In genomic region chr22:30005213-30005857, GRCh38 we compare ENCODE assay signal across 8 cellular contexts.
DNase-seq lines count a peak whose midpoint lies in the region; ATAC-seq lines count a peak whose summit lies in the region.

No MANE protein-coding gene starts in this region.

- no peak overlapping the region for H2BK120ac ChIP-seq in mesenchymal stem cell (ENCODE audit: low read depth, low read length)

- H2BK15ac ChIP-seq in mesenchymal stem cell (ENCODE audit: low read depth, poor library complexity, severe bottlenecking), result no peak overlapping the region

- H4K91ac ChIP-seq in mesenchymal stem cell (ENCODE audit: low read length), result no peak overlapping the region

- no peak overlapping the region for H2BK5ac ChIP-seq in mesenchymal stem cell (ENCODE audit: low read depth, low read length, poor library complexity, severe bottlenecking)

- no peak overlapping the region for H2AK5ac ChIP-seq in mesenchymal stem cell (ENCODE audit: low read length, severe bottlenecking)

- no peaks in the 10 kb centered on the region for H3K4me1 ChIP-seq in effector memory CD4-positive, alpha-beta T cell (ENCODE audit: control insufficient read depth, insufficient read depth, low read length, poor library complexity, severe bottlenecking)
- peaks cover 6% of the 10 kb centered on the region for H3K4me1 ChIP-seq in mesenchymal stem cell (ENCODE audit: control insufficient read depth, insufficient read depth, low read depth, low read length)

- ATAC-seq in HG02981 (IDR thresholded peaks at IDR 0.05; ENCODE audit: unreplicated experiment), result no peak

- H3K4me1 Mint-ChIP-seq in activated CD4-positive, alpha-beta memory T cell treated with anti-CD3 and anti-CD28 coated beads, Interleukin-2, amount 10 ng/mL, durations not matched to agents 7 days and 5 days, result no peaks in the 10 kb centered on the region

- no peak overlapping the region for H3K4me3 ChIP-seq in effector memory CD4-positive, alpha-beta T cell (ENCODE audit: insufficient read depth, low read depth, low read length, poor library complexity, severe bottlenecking)
- H3K4me3 ChIP-seq in mesenchymal stem cell (ENCODE audit: insufficient read depth in 1 of 2, low read depth in 1 of 2, low read length in 2 of 2), result no peak overlapping the region

- POLR2A ChIA-PET in activated CD4-positive, alpha-beta memory T cell treated with anti-CD3 and anti-CD28 coated beads, Interleukin-2, amount 10 ng/mL, durations not matched to agents 7 days and 5 days (lab: Charles Lee), result no interaction called here

- 28% methylated on average over 3 of the region's 3 CpGs for WGBS in mesenchymal stem cell

- DNase-seq in AG08395 (ENCODE audit: low spot score) (peak; percentile 75), GM19240 (ENCODE audit: insufficient read length, low spot score) (peak; percentile 51), NCI-H69 (lab: John Stamatoyannopoulos, UW) (peak; percentile 76), mesenchymal stem cell (peak; percentile 74)
- DNase-seq in activated CD4-positive, alpha-beta memory T cell treated with anti-CD3 and anti-CD28 coated beads, Interleukin-2, amount 10 ng/mL, durations not matched to agents 7 days and 5 days, result peak; percentile 68
- DNase-seq in effector memory CD4-positive, alpha-beta T cell, result peak; percentile 8 to 27 (median 15)
- DNase-seq in stimulated activated CD8-positive, alpha-beta memory T cell treated with anti-CD3 and anti-CD28 coated beads, Interleukin-4, amount 100 ng/mL, for 24 hours (ENCODE audit: low read depth), result peak; percentile 44

- no peak overlapping the region for H3K4me2 ChIP-seq in mesenchymal stem cell (ENCODE audit: low read length, poor library complexity, severe bottlenecking)

- H3K18ac ChIP-seq in mesenchymal stem cell (ENCODE audit: low read depth in 1 of 2, low read length in 2 of 2), result no peak overlapping the region

- H3K27me3 Mint-ChIP-seq in activated CD4-positive, alpha-beta memory T cell treated with anti-CD3 and anti-CD28 coated beads, Interleukin-2, amount 10 ng/mL, durations not matched to agents 7 days and 5 days, result no peaks in the 10 kb centered on the region

- peaks cover 61% of the 10 kb centered on the region for H3K36me3 ChIP-seq in effector memory CD4-positive, alpha-beta T cell (ENCODE audit: control insufficient read depth, insufficient read depth, low read length)
- H3K36me3 ChIP-seq in mesenchymal stem cell (ENCODE audit: control insufficient read depth in 1 of 2, insufficient read depth in 2 of 2, low read depth in 1 of 2, low read length in 2 of 2), result peaks cover 20 to 61% of the 10 kb centered on the region in 2 experiments

- no peak overlapping the region for H3K23ac ChIP-seq in mesenchymal stem cell (ENCODE audit: low read length in 2 of 2)

- no peaks in the 10 kb centered on the region for H3K27me3 ChIP-seq in effector memory CD4-positive, alpha-beta T cell (replicated peaks; ENCODE audit: control insufficient read depth, insufficient read depth, low read length, poor library complexity, severe bottlenecking)
- H3K27me3 ChIP-seq in mesenchymal stem cell (ENCODE audit: control insufficient read depth in 1 of 2, insufficient read depth in 1 of 2, low read length in 2 of 2), result no peaks in the 10 kb centered on the region

- no peak overlapping the region for H2AFZ ChIP-seq in mesenchymal stem cell (ENCODE audit: low read depth, low read length)

- no peak overlapping the region for H3K27ac Mint-ChIP-seq in activated CD4-positive, alpha-beta memory T cell treated with anti-CD3 and anti-CD28 coated beads, Interleukin-2, amount 10 ng/mL, durations not matched to agents 7 days and 5 days

- H3K14ac ChIP-seq in mesenchymal stem cell (ENCODE audit: low read length in 2 of 2), result no peak overlapping the region

- H3K4me3 Mint-ChIP-seq in activated CD4-positive, alpha-beta memory T cell treated with anti-CD3 and anti-CD28 coated beads, Interleukin-2, amount 10 ng/mL, durations not matched to agents 7 days and 5 days, result no peak overlapping the region

- no peak overlapping the region for H4K8ac ChIP-seq in mesenchymal stem cell (ENCODE audit: low read length)

- no peaks in the 10 kb centered on the region for H3K9me3 Mint-ChIP-seq in activated CD4-positive, alpha-beta memory T cell treated with anti-CD3 and anti-CD28 coated beads, Interleukin-2, amount 10 ng/mL, durations not matched to agents 7 days and 5 days

- H3K27ac ChIP-seq in effector memory CD4-positive, alpha-beta T cell (ENCODE audit: insufficient read depth, low read length, poor library complexity, severe bottlenecking), result no peak overlapping the region
- H3K27ac ChIP-seq in mesenchymal stem cell (ENCODE audit: low read length, poor library complexity, severe bottlenecking), result no peak overlapping the region

- peaks cover 26% of the 10 kb centered on the region for H3K79me1 ChIP-seq in mesenchymal stem cell (replicated peaks; ENCODE audit: low read length, poor library complexity, severe bottlenecking)

- CTCF ChIA-PET in activated CD4-positive, alpha-beta memory T cell treated with anti-CD3 and anti-CD28 coated beads, Interleukin-2, amount 10 ng/mL, durations not matched to agents 7 days and 5 days (lab: Charles Lee), result interaction anchor here (0.6 to 5.0 kb wide), 35 partner anchors 9 to 415 kb away, joined by 3 to 23 read pairs (median 3); partner anchors contain the start of gene ASCC2

- H3K36me3 Mint-ChIP-seq in activated CD4-positive, alpha-beta memory T cell treated with anti-CD3 and anti-CD28 coated beads, Interleukin-2, amount 10 ng/mL, durations not matched to agents 7 days and 5 days (ENCODE audit: low read depth), result peaks cover 9% of the 10 kb centered on the region

- H3K4ac ChIP-seq in mesenchymal stem cell (ENCODE audit: low read depth in 1 of 2, low read length in 2 of 2), result no peak overlapping the region

- H3K9ac ChIP-seq in mesenchymal stem cell (ENCODE audit: low read length), result no peak overlapping the region

- H2BK12ac ChIP-seq in mesenchymal stem cell (ENCODE audit: low read length in 2 of 2), result no peak overlapping the region

- no peaks in the 10 kb centered on the region for H3K9me3 ChIP-seq in effector memory CD4-positive, alpha-beta T cell (ENCODE audit: control insufficient read depth, low read length)
- H3K9me3 ChIP-seq in mesenchymal stem cell (ENCODE audit: control insufficient read depth, low read length), result no peaks in the 10 kb centered on the region

Comparison
In these comparisons a context has a peak if more than half of its experiments do, and no peak if none do; other contexts are left out.
1. DNase-seq: peak in every context shown above with its lines; median percentile 76 in NCI-H69; 75 in AG08395; 74 in mesenchymal stem cell; 68 in activated CD4-positive, alpha-beta memory T cell treated with anti-CD3 and anti-CD28 coated beads, Interleukin-2, amount 10 ng/mL, durations not matched to agents 7 days and 5 days; 51 in GM19240; 44 in stimulated activated CD8-positive, alpha-beta memory T cell treated with anti-CD3 and anti-CD28 coated beads, Interleukin-4, amount 100 ng/mL, for 24 hours; 15 in effector memory CD4-positive, alpha-beta T cell.